ENCODE assay signal across 12 cellular contexts in genomic region chrX:118152721-118153120, GRCh38. TPM values are rescaled to one million over a fixed set of nuclear protein-coding genes. Genes with fewer than 3 reads are reported as not detected.
DNase-seq lines count a peak whose midpoint lies in the region; ATAC-seq and TF ChIP-seq lines count a peak whose summit lies in the region.
"Had no signal": no experiment of that assay in that cellular context is flagged by ENCODE, and none has a peak within 500 bp of the region (broad histone marks: within the 10 kb centered on the region; RNA-seq: fewer than 3 reads in every experiment).

No MANE protein-coding gene starts in this region.

- H3K36me3 ChIP-seq in heart right ventricle, result no peaks in the 10 kb centered on the region
- no peaks in the 10 kb centered on the region for H3K36me3 ChIP-seq in left lung
- H3K36me3 ChIP-seq: HAP-1 had no signal

- no peak overlapping the region for H3K27ac ChIP-seq in heart right ventricle
- no peak overlapping the region for H3K27ac ChIP-seq in right cardiac atrium (ENCODE audit: low read length)
- H3K27ac ChIP-seq in left lung, result no peak overlapping the region
- H3K27ac ChIP-seq: C4-2B, GM23248 had no signal

- POLR2A ChIA-PET in activated CD4-positive, alpha-beta memory T cell treated with anti-CD3 and anti-CD28 coated beads, Interleukin-2, amount 10 ng/mL, durations not matched to agents 7 days and 5 days (lab: Charles Lee), result no interaction called here

- no peaks in the 10 kb centered on the region for H3K27me3 ChIP-seq in heart right ventricle
- no peaks in the 10 kb centered on the region for H3K27me3 ChIP-seq in right cardiac atrium (ENCODE audit: control insufficient read depth, insufficient read depth)
- peaks cover 0 to 8% of the 10 kb centered on the region in 2 donors for H3K27me3 ChIP-seq in left lung

- H3K27ac Mint-ChIP-seq in activated CD4-positive, alpha-beta memory T cell treated with anti-CD3 and anti-CD28 coated beads, Interleukin-2, amount 10 ng/mL, durations not matched to agents 7 days and 5 days, result no peak overlapping the region
- H3K27ac Mint-ChIP-seq: CD4-positive, alpha-beta T cell had no signal

- H3K4me1 Mint-ChIP-seq in activated CD4-positive, alpha-beta memory T cell treated with anti-CD3 and anti-CD28 coated beads, Interleukin-2, amount 10 ng/mL, durations not matched to agents 7 days and 5 days, result no peaks in the 10 kb centered on the region

- no peaks in the 10 kb centered on the region for H3K9me3 ChIP-seq in heart right ventricle
- no peaks in the 10 kb centered on the region for H3K9me3 ChIP-seq in right cardiac atrium (ENCODE audit: control insufficient read depth, low read length)
- H3K9me3 ChIP-seq in left lung, result no peaks in the 10 kb centered on the region
- H3K9me3 ChIP-seq: Caco-2, HAP-1 had no signal

- TF ChIP-seq CTCF in heart right ventricle (IDR thresholded peaks at IDR 0.05) (no peak), left lung (IDR thresholded peaks at IDR 0.05) (no peak)

- no peaks in the 10 kb centered on the region for H3K27me3 Mint-ChIP-seq in activated CD4-positive, alpha-beta memory T cell treated with anti-CD3 and anti-CD28 coated beads, Interleukin-2, amount 10 ng/mL, durations not matched to agents 7 days and 5 days
- H3K27me3 Mint-ChIP-seq: CD4-positive, alpha-beta T cell had no signal

- no peak overlapping the region for H3K4me3 Mint-ChIP-seq in activated CD4-positive, alpha-beta memory T cell treated with anti-CD3 and anti-CD28 coated beads, Interleukin-2, amount 10 ng/mL, durations not matched to agents 7 days and 5 days
- H3K4me3 Mint-ChIP-seq: CD4-positive, alpha-beta T cell had no signal

- WGBS in heart right ventricle, 2 donors, result 22 to 27% methylated on average over 2 of the region's 2 CpGs
- WGBS in right cardiac atrium, result 24% methylated on average over 2 of the region's 2 CpGs

- H3K9me3 Mint-ChIP-seq in activated CD4-positive, alpha-beta memory T cell treated with anti-CD3 and anti-CD28 coated beads, Interleukin-2, amount 10 ng/mL, durations not matched to agents 7 days and 5 days, result no peaks in the 10 kb centered on the region
- H3K9me3 Mint-ChIP-seq: CD4-positive, alpha-beta T cell had no signal

- H3K36me3 Mint-ChIP-seq in activated CD4-positive, alpha-beta memory T cell treated with anti-CD3 and anti-CD28 coated beads, Interleukin-2, amount 10 ng/mL, durations not matched to agents 7 days and 5 days (ENCODE audit: low read depth), result no peaks in the 10 kb centered on the region

- DNase-seq in heart right ventricle (peak in 1 of 2 donors; percentile 14), left cardiac atrium (no peak), right cardiac atrium (no peak), putamen (ENCODE audit: low spot score) (peak; percentile 0), left lung (no peak)
- DNase-seq in activated CD4-positive, alpha-beta memory T cell treated with anti-CD3 and anti-CD28 coated beads, Interleukin-2, amount 10 ng/mL, durations not matched to agents 7 days and 5 days, result no peak
- DNase-seq: ACHN; Caco-2; CD4-positive, alpha-beta T cell; GM23248 had no signal

- H3K4me1 ChIP-seq in heart right ventricle, result peaks cover 0 to 9% (median 0%) of the 10 kb centered on the region in 9 donors
- H3K4me1 ChIP-seq in right cardiac atrium (ENCODE audit: control insufficient read depth, insufficient read depth, low read length), result no peaks in the 10 kb centered on the region
- no peaks in the 10 kb centered on the region for H3K4me1 ChIP-seq in left lung
- H3K4me1 ChIP-seq: HAP-1 had no signal

- ATAC-seq in heart right ventricle (peak in 7 of 8 donors; percentile 28 to 76 (median 55)), left cardiac atrium (no peak), right cardiac atrium (peak; percentile 34 to 48), left lung (no peak)

- no peak overlapping the region for H3K4me3 ChIP-seq in heart right ventricle
- no peak overlapping the region for H3K4me3 ChIP-seq in right cardiac atrium (ENCODE audit: low read length)
- H3K4me3 ChIP-seq in left lung, result no peak overlapping the region
- H3K4me3 ChIP-seq: GM23248, HAP-1 had no signal

- CTCF ChIA-PET in activated CD4-positive, alpha-beta memory T cell treated with anti-CD3 and anti-CD28 coated beads, Interleukin-2, amount 10 ng/mL, durations not matched to agents 7 days and 5 days (lab: Charles Lee), result no interaction called here

- intact Hi-C loops in heart right ventricle (cut with DNase I) (no loop called here), left cardiac atrium (cut with DNase I) (no loop called here), right cardiac atrium (cut with DNase I) (no loop called here), left lung (cut with DNase I) (no loop called here)

RNA-seq across cellular contexts. Expression of gene KLHL13, which starts 36.1 kb away (rescaled TPM):
- total RNA-seq in heart right ventricle (10 to 100 TPM in 6 of 10 donors, 1 to 10 TPM in 4; 2.9 to 18.9 (median 12.0) TPM), left cardiac atrium (1 to 10 TPM; 5.4 to 6.8 TPM), right cardiac atrium (10 to 100 TPM in 1 of 4 donors, 1 to 10 TPM in 3; 5.7 to 13.1 (median 6.8) TPM), left lung (1 to 10 TPM; 2.7 to 4.1 TPM)
- polyA plus RNA-seq in heart right ventricle (1 to 10 TPM; 2.0 to 2.8 TPM), right cardiac atrium (4.0 TPM)
- not detected for total RNA-seq in activated CD4-positive, alpha-beta memory T cell treated with anti-CD3 and anti-CD28 coated beads, Interleukin-2, amount 10 ng/mL, durations not matched to agents 7 days and 5 days
- polyA plus RNA-seq: GM23248 had no signal

Comparison
In these comparisons a context has a peak if more than half of its experiments do, and no peak if none do; other contexts are left out.
1. ATAC-seq: peak in heart right ventricle (7 of 8) and right cardiac atrium (2 of 2); none in left cardiac atrium (0 of 2) and left lung (single experiment).